ENCODE assay signal across 10 cellular contexts in the genomic region with DNA sequence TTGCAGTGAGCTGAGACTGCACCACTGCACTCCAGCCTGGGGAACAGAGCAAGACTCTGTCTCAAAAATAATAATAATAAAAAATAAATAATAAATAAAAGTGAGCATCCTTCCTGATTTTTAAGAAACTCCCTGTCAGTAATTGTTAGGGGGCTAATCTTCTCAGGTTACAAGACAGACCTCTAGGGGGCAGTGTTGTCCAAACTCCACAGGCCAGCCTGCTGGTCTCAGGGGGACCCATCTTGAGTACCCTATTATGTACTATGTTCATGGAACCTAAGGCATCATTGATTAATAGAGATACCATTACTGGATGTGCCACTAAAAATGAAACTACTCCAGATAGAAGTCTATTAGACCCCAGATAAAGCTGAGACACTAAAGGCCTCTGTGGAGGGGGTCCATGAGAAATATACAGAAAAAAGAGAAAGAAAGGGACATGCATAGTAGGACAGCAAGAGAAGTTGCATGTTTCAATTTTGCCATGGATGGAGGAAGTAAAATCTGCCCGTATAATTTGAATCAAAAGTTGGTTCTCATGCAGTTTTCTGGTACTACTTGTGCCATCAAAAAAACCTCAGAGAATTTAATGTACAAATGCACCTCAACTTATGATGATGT.
A peak's percentile ranks its signal among the peaks of the same experiment; 100 is the strongest.
DNase-seq lines count a peak whose midpoint lies in the region; ATAC-seq and TF ChIP-seq lines count a peak whose summit lies in the region.
"Had no signal": no experiment of that assay in that cellular context is flagged by ENCODE, and none has a peak within 500 bp of the region (broad histone marks: within the 10 kb centered on the region; RNA-seq: fewer than 3 reads in every experiment).

No MANE protein-coding gene starts in this region.

- peak overlapping the region; percentile 35; the same call in 1 of the 2 replicates for H3K9ac ChIP-seq in Karpas-422 (ENCODE audit: low read length)

- H3K4me2 ChIP-seq in Karpas-422 (ENCODE audit: low read depth, low read length, poor library complexity, severe bottlenecking) (peak overlapping the region; percentile 49), hepatocyte (no peak overlapping the region)

- H3K4me1 Mint-ChIP-seq in activated T-cell treated with anti-CD3 and anti-CD28 coated beads, Interleukin-2, amount 50 U/mL, for 24 hours (ENCODE audit: low read depth), result peaks cover 54% of the 10 kb centered on the region
- H3K4me1 Mint-ChIP-seq in stimulated activated effector memory CD8-positive, alpha-beta T cell treated with anti-CD3 and anti-CD28 coated beads, Interleukin-12 subunit alpha, Interleukin-12 subunit beta, amount 100 ng/mL, for 72 hours, result peaks cover 30% of the 10 kb centered on the region

- H3K36me3 ChIP-seq in Karpas-422 (ENCODE audit: insufficient read depth, low read length) (no peaks in the 10 kb centered on the region), hepatocyte (replicated peaks; ENCODE audit: insufficient read depth, low read depth) (no peaks in the 10 kb centered on the region)
- H3K36me3 ChIP-seq: vagina had no signal

- ATAC-seq in stimulated activated effector memory CD8-positive, alpha-beta T cell treated with anti-CD3 and anti-CD28 coated beads, Interleukin-12 subunit alpha, Interleukin-12 subunit beta, amount 100 ng/mL, for 72 hours, result no peak
- no peak for ATAC-seq in GM19023 (IDR thresholded peaks at IDR 0.05; ENCODE audit: unreplicated experiment)

- H3K27me3 Mint-ChIP-seq in activated T-cell treated with anti-CD3 and anti-CD28 coated beads, Interleukin-2, amount 50 U/mL, for 24 hours, result no peaks in the 10 kb centered on the region
- H3K27me3 Mint-ChIP-seq: dendritic cell treated with granulocyte-macrophage colony-stimulating factor and Interleukin-4, amounts not matched to agents 40 ng/mL and 50 ng/mL, for 4 days had no signal

- H3K9me3 ChIP-seq in Karpas-422 (ENCODE audit: low read length) (peaks cover 14% of the 10 kb centered on the region), hepatocyte (ENCODE audit: low read depth) (no peaks in the 10 kb centered on the region)
- H3K9me3 ChIP-seq: vagina had no signal

- H3K4me3 Mint-ChIP-seq in activated T-cell treated with anti-CD3 and anti-CD28 coated beads, Interleukin-2, amount 50 U/mL, for 24 hours, result no peak overlapping the region
- no peak overlapping the region for H3K4me3 Mint-ChIP-seq in stimulated activated effector memory CD8-positive, alpha-beta T cell treated with anti-CD3 and anti-CD28 coated beads, Interleukin-12 subunit alpha, Interleukin-12 subunit beta, amount 100 ng/mL, for 72 hours
- H3K4me3 Mint-ChIP-seq: dendritic cell treated with granulocyte-macrophage colony-stimulating factor and Interleukin-4, amounts not matched to agents 40 ng/mL and 50 ng/mL, for 4 days had no signal

- WGBS in hepatocyte (ENCODE audit: low lambda C conversion rate, missing lambda C conversion rate), result 96% methylated on average over 1 of the region's 1 CpG

- peaks cover 3% of the 10 kb centered on the region for H3K9me3 Mint-ChIP-seq in activated T-cell treated with anti-CD3 and anti-CD28 coated beads, Interleukin-2, amount 50 U/mL, for 24 hours
- no peaks in the 10 kb centered on the region for H3K9me3 Mint-ChIP-seq in stimulated activated effector memory CD8-positive, alpha-beta T cell treated with anti-CD3 and anti-CD28 coated beads, Interleukin-12 subunit alpha, Interleukin-12 subunit beta, amount 100 ng/mL, for 72 hours

- peak; percentile 59 for TF ChIP-seq CTCF in hepatocyte (IDR thresholded peaks at IDR 0.05; ENCODE audit: poor library complexity)

- H3K4me1 ChIP-seq in Karpas-422 (ENCODE audit: low read length) (peaks cover 67% of the 10 kb centered on the region), hepatocyte (ENCODE audit: insufficient read depth) (no peaks in the 10 kb centered on the region)
- H3K4me1 ChIP-seq: vagina had no signal

- DNase-seq in AG08395 (ENCODE audit: low spot score) (peak; percentile 50), Karpas-422 (peak; percentile 88), hepatocyte (ENCODE audit: low spot score) (peak; percentile 58), NCI-H2081 treated with DMSO at 0.1 percent for 48 hours (lab: John Stamatoyannopoulos, UW) (no peak), NCI-H2196 treated with DMSO at 0.1 percent for 48 hours (lab: John Stamatoyannopoulos, UW; ENCODE audit: unreplicated experiment) (no peak)
- DNase-seq in activated T-cell treated with anti-CD3 and anti-CD28 coated beads, Interleukin-2, amount 50 U/mL, for 24 hours, result peak; percentile 49
- peak; percentile 45 to 71 for DNase-seq in stimulated activated effector memory CD8-positive, alpha-beta T cell treated with anti-CD3 and anti-CD28 coated beads, Interleukin-12 subunit alpha, Interleukin-12 subunit beta, amount 100 ng/mL, for 72 hours (ENCODE audit: low spot score in 2 of 2)

- H3K27ac Mint-ChIP-seq in activated T-cell treated with anti-CD3 and anti-CD28 coated beads, Interleukin-2, amount 50 U/mL, for 24 hours, result no peak overlapping the region
- peak overlapping the region; percentile 37 for H3K27ac Mint-ChIP-seq in stimulated activated effector memory CD8-positive, alpha-beta T cell treated with anti-CD3 and anti-CD28 coated beads, Interleukin-12 subunit alpha, Interleukin-12 subunit beta, amount 100 ng/mL, for 72 hours
- H3K27ac Mint-ChIP-seq: dendritic cell treated with granulocyte-macrophage colony-stimulating factor and Interleukin-4, amounts not matched to agents 40 ng/mL and 50 ng/mL, for 4 days had no signal

- H4K20me1 ChIP-seq in Karpas-422 (ENCODE audit: insufficient read depth, low read depth, low read length), result no peaks in the 10 kb centered on the region
- no peaks in the 10 kb centered on the region for H4K20me1 ChIP-seq in hepatocyte (ENCODE audit: insufficient read depth, poor library complexity, severe bottlenecking)

- H3K79me2 ChIP-seq in Karpas-422 (ENCODE audit: low read length), result no peaks in the 10 kb centered on the region
- H3K79me2 ChIP-seq in hepatocyte, result no peaks in the 10 kb centered on the region

- H3K27me3 ChIP-seq in Karpas-422 (ENCODE audit: low read length) (no peaks in the 10 kb centered on the region), hepatocyte (no peaks in the 10 kb centered on the region)
- H3K27me3 ChIP-seq: vagina had no signal

- no peaks in the 10 kb centered on the region for H3K36me3 Mint-ChIP-seq in activated T-cell treated with anti-CD3 and anti-CD28 coated beads, Interleukin-2, amount 50 U/mL, for 24 hours (ENCODE audit: low read depth)
- H3K36me3 Mint-ChIP-seq in stimulated activated effector memory CD8-positive, alpha-beta T cell treated with anti-CD3 and anti-CD28 coated beads, Interleukin-12 subunit alpha, Interleukin-12 subunit beta, amount 100 ng/mL, for 72 hours, result peaks cover 11% of the 10 kb centered on the region

- H2AFZ ChIP-seq in Karpas-422 (ENCODE audit: low read length) (no peak overlapping the region), hepatocyte (no peak overlapping the region)

- H3K27ac ChIP-seq in Karpas-422 (ENCODE audit: low read length), result peak overlapping the region; percentile 93
- no peak overlapping the region for H3K27ac ChIP-seq in hepatocyte
- H3K27ac ChIP-seq: vagina had no signal

- H3K4me3 ChIP-seq in Karpas-422 (ENCODE audit: low read length) (0 out of 2 replicates have a peak overlapping the region, but pooled peaks have one; percentile 4), hepatocyte (no peak overlapping the region)
- H3K4me3 ChIP-seq: vagina had no signal

- H3K9me2 ChIP-seq in Karpas-422 (replicated peaks; ENCODE audit: insufficient read depth, low read length), result no peaks in the 10 kb centered on the region
- H3K9me2 ChIP-seq in hepatocyte (replicated peaks; ENCODE audit: insufficient read depth), result no peaks in the 10 kb centered on the region

Comparison
In these comparisons a context has a peak if more than half of its experiments do, and no peak if none do; other contexts are left out.
1. DNase-seq: peak in AG08395 (single experiment), Karpas-422 (single experiment), activated T-cell treated with anti-CD3 and anti-CD28 coated beads, Interleukin-2, amount 50 U/mL, for 24 hours (single experiment), hepatocyte (single experiment) and stimulated activated effector memory CD8-positive, alpha-beta T cell treated with anti-CD3 and anti-CD28 coated beads, Interleukin-12 subunit alpha, Interleukin-12 subunit beta, amount 100 ng/mL, for 72 hours (2 of 2); none in NCI-H2081 treated with DMSO at 0.1 percent for 48 hours (single experiment) and NCI-H2196 treated with DMSO at 0.1 percent for 48 hours (single experiment).